9 cellular contexts compared by ENCODE assay signal in genomic region chr1:10980094-10980577, GRCh38. TPM values are rescaled to one million over a fixed set of nuclear protein-coding genes. Genes with fewer than 3 reads are reported as not detected.
DNase-seq lines count a peak whose midpoint lies in the region; TF ChIP-seq lines count a peak whose summit lies in the region.
"Had no signal": no experiment of that assay in that cellular context is flagged by ENCODE, and none has a peak within 500 bp of the region (broad histone marks: within the 10 kb centered on the region; RNA-seq: fewer than 3 reads in every experiment).

No MANE protein-coding gene starts in this region.

- H3K27me3 ChIP-seq in esophagus muscularis mucosa = peaks cover 0 to 3% (median 0%) of the 10 kb centered on the region in 4 donors

- no peak for TF ChIP-seq POLR2A in esophagus muscularis mucosa (IDR thresholded peaks at IDR 0.05; ENCODE audit: low read depth)

- no peak for TF ChIP-seq EP300 in esophagus muscularis mucosa (IDR thresholded peaks at IDR 0.05)

- H3K27me3 Mint-ChIP-seq in mesothelial cell of epicardium (ENCODE audit: low read depth) = peaks cover 50% of the 10 kb centered on the region

- H3K4me1 ChIP-seq in esophagus muscularis mucosa = peaks cover 24 to 45% (median 40%) of the 10 kb centered on the region in 4 donors

- peak; percentile 19 for TF ChIP-seq CTCF in AG04449 (IDR thresholded peaks at IDR 0.05; ENCODE audit: insufficient read depth, low read length, missing control alignments)
- peak; percentile 51 to 60 (median 56) for TF ChIP-seq CTCF in esophagus muscularis mucosa (IDR thresholded peaks at IDR 0.05)
- no peak for TF ChIP-seq CTCF in mesothelial cell of epicardium (IDR thresholded peaks at IDR 0.05; ENCODE audit: unreplicated experiment)

- 32% methylated on average over 14 of the region's 15 CpGs for WGBS in esophagus muscularis mucosa

- CTCF ChIA-PET in AG04449 (lab: Yijun Ruan, JAX) (interaction anchor here (0.7 to 1.7 kb wide), 9 partner anchors 9 to 486 kb away, joined by 3 to 7 read pairs (median 3); partner anchors contain the start of gene TARDBP), HEK293T (lab: Yijun Ruan, JAX) (interaction anchor here (0.6 kb wide), 1 partner anchor 186 kb away, joined by 4 read pairs; no protein-coding TSS in a partner anchor)

- intact Hi-C loops in esophagus muscularis mucosa (cut with DNase I) = no loop called here

- H3K9me3 Mint-ChIP-seq in mesothelial cell of epicardium = no peaks in the 10 kb centered on the region

- no peaks in the 10 kb centered on the region for H3K9me3 ChIP-seq in esophagus muscularis mucosa

- H3K36me3 Mint-ChIP-seq in mesothelial cell of epicardium = no peaks in the 10 kb centered on the region

- no peaks in the 10 kb centered on the region for H3K36me3 ChIP-seq in esophagus muscularis mucosa

- H3K4me3 Mint-ChIP-seq in mesothelial cell of epicardium = peak overlapping the region; percentile 22

- DNase-seq in AG04449 (ENCODE audit: low read depth, low spot score) = no peak
- DNase-seq in NCI-H2196 (lab: John Stamatoyannopoulos, UW; ENCODE audit: unreplicated experiment) = peak; percentile 70
- peak; percentile 93 for DNase-seq in esophagus muscularis mucosa (ENCODE audit: extremely low spot score)
- DNase-seq in mesothelial cell of epicardium (ENCODE audit: low spot score in 2 of 2, unreplicated experiment in 2 of 2) = peak in 1 of 2 experiments; percentile 59
- no peak for DNase-seq in NCI-H187 treated with DMSO at 0.1 percent for 48 hours (lab: John Stamatoyannopoulos, UW)
- DNase-seq in NOMO-1 treated with DMSO at 0.1 percent for 48 hours (lab: John Stamatoyannopoulos, UW; ENCODE audit: unreplicated experiment) = no peak
- DNase-seq in HEK293T (ENCODE audit: extremely low spot score) = no peak
- DNase-seq in activated CD4-positive, alpha-beta T cell treated with anti-CD3 and anti-CD28 coated beads, Interleukin-2, amount 50 U/mL, for 1 hour = no peak
- DNase-seq: DND-41 had no signal

- POLR2A ChIA-PET in AG04449 (lab: Yijun Ruan, JAX) = no interaction called here
- POLR2A ChIA-PET in HEK293T (lab: Yijun Ruan, JAX) = no interaction called here

- H3K4me3 ChIP-seq in AG04449 (ENCODE audit: low read depth, low read length) (no peak overlapping the region), esophagus muscularis mucosa (peak overlapping the region; percentile 34 to 49 (median 38))

- peak overlapping the region; percentile 72 to 82 (median 78) for H3K27ac ChIP-seq in esophagus muscularis mucosa (replicated peaks in 1 of 4)

- no peak overlapping the region for H3K27ac Mint-ChIP-seq in mesothelial cell of epicardium

- peaks cover 9% of the 10 kb centered on the region for H3K4me1 Mint-ChIP-seq in mesothelial cell of epicardium

TF ChIP-seq in HEK293T, 16 proteins besides CTCF, POLR2A, EP300 and RAD21:
- TF ChIP-seq TARDBP (IDR thresholded peaks at IDR 0.05) = no peak
- TF ChIP-seq FOXA1 (IDR thresholded peaks at IDR 0.05) = no peak
- no peak for TF ChIP-seq BHLHE40 (IDR thresholded peaks at IDR 0.05; ENCODE audit: borderline replicate concordance)
- no peak for TF ChIP-seq FOXK2 (IDR thresholded peaks at IDR 0.05)
- TF ChIP-seq HDGF (IDR thresholded peaks at IDR 0.05; ENCODE audit: borderline replicate concordance) = no peak
- no peak for TF ChIP-seq L3MBTL2 (conservative IDR thresholded peaks at IDR 0.05)

RNA-seq across cellular contexts. Expression of gene TARDBP, which starts 32.3 kb away (rescaled TPM):
- total RNA-seq in esophagus muscularis mucosa (100 to 1,000 TPM in 3 of 4 donors, 10 to 100 TPM in 1; 74.9 to 184 (median 137) TPM), mesothelial cell of epicardium (175 to 184 TPM (median 179 TPM) in 3 replicates)

Comparison
In these comparisons a context has a peak if more than half of its experiments do, and no peak if none do; other contexts are left out.
1. DNase-seq: peak in NCI-H2196 (single experiment) and esophagus muscularis mucosa (single experiment); none in AG04449 (single experiment), NCI-H187 treated with DMSO at 0.1 percent for 48 hours (single experiment), NOMO-1 treated with DMSO at 0.1 percent for 48 hours (single experiment), HEK293T (single experiment) and activated CD4-positive, alpha-beta T cell treated with anti-CD3 and anti-CD28 coated beads, Interleukin-2, amount 50 U/mL, for 1 hour (single experiment).